Comparison of ENCODE assay signal across 26 cellular contexts in the genomic region with DNA sequence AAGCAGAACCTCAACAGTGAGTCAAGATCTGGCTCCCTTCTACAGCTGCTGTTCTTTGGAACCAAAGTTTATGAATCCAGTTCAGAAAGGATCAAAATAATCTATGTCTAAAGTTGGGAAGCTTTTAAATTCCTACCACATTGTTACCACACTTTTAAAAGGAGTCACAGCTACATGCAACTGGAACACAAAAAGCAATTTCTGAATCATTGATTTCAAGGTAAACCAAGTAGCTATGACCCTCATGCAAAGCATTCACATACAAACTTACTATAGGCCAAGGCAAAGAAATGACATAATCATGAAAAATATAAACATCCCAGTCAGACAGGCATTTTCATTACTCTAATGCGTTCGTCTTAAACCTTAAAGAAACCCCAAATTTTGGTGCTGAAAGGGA. TPM values are rescaled to one million over a fixed set of nuclear protein-coding genes. Genes with fewer than 3 reads are reported as not detected.
DNase-seq lines count a peak whose midpoint lies in the region; TF ChIP-seq lines count a peak whose summit lies in the region.
"Had no signal": no experiment of that assay in that cellular context is flagged by ENCODE, and none has a peak within 500 bp of the region (broad histone marks: within the 10 kb centered on the region; RNA-seq: fewer than 3 reads in every experiment).

No MANE protein-coding gene starts in this region.

- peaks cover 33% of the 10 kb centered on the region for H3F3A ChIP-seq in MM.1S (ENCODE audit: insufficient read depth, low read length)

- no peaks in the 10 kb centered on the region for H3K36me3 Mint-ChIP-seq in activated naive CD4-positive, alpha-beta T cell treated with anti-CD3 and anti-CD28 coated beads, Interleukin-2, amount 10 ng/mL, durations not matched to agents 7 days and 5 days
- H3K36me3 Mint-ChIP-seq: memory B cell had no signal

- TF ChIP-seq CTCF in MM.1S (IDR thresholded peaks at IDR 0.05; ENCODE audit: low read length) (no peak), esophagus squamous epithelium (IDR thresholded peaks at IDR 0.05) (no peak), breast epithelium (IDR thresholded peaks at IDR 0.05) (no peak)

- peak; percentile 22 for DNase-seq in Caki2 (ENCODE audit: low read depth)
- no peak for DNase-seq in MM.1S
- no peak for DNase-seq in esophagus squamous epithelium (lab: John Stamatoyannopoulos, UW)
- no peak for DNase-seq in NK-92 treated with Interleukin-12 subunit alpha and Interleukin-12 subunit beta, amount 100 ng/mL, for 24 hours (lab: John Stamatoyannopoulos, UW)
- no peak for DNase-seq in activated naive CD4-positive, alpha-beta T cell treated with anti-CD3 and anti-CD28 coated beads, Interleukin-2, amount 10 ng/mL, durations not matched to agents 7 days and 5 days
- no peak for DNase-seq in effector CD4-positive, alpha-beta T cell
- no peak for DNase-seq in breast epithelium (ENCODE audit: low spot score in 2 of 2)
- DNase-seq: activated CD4-positive, alpha-beta T cell treated with anti-CD3 and anti-CD28 coated beads for 1 hour; activated gamma-delta T cell; activated naive CD8-positive, alpha-beta T cell treated with anti-CD3 and anti-CD28 coated beads, Interleukin-2, amount 50 U/mL, for 24 hours; activated T-cell treated with anti-CD3 and anti-CD28 coated beads for 4 hours; erythroblast; foreskin melanocyte; GM23248; left colon; NCI-H1092; NCI-H2081; NCI-H226; nucleus accumbens; stimulated activated naive CD8-positive, alpha-beta T cell treated with anti-CD3 and anti-CD28 coated beads, Interleukin-15, Interleukin-2, amounts not matched to agents 100 U/mL and 50 U/mL, for 24 hours had no signal

- H3K4me3 Mint-ChIP-seq in activated naive CD4-positive, alpha-beta T cell treated with anti-CD3 and anti-CD28 coated beads, Interleukin-2, amount 10 ng/mL, durations not matched to agents 7 days and 5 days = no peak overlapping the region
- H3K4me3 Mint-ChIP-seq: activated naive CD8-positive, alpha-beta T cell treated with anti-CD3 and anti-CD28 coated beads, Interleukin-2, amount 50 U/mL, for 24 hours; B cell; memory B cell had no signal

- H3K9me2 ChIP-seq in MM.1S (replicated peaks; ENCODE audit: insufficient read depth, low read length) = no peaks in the 10 kb centered on the region

- H3K9me3 Mint-ChIP-seq in activated naive CD4-positive, alpha-beta T cell treated with anti-CD3 and anti-CD28 coated beads, Interleukin-2, amount 10 ng/mL, durations not matched to agents 7 days and 5 days = no peaks in the 10 kb centered on the region
- H3K9me3 Mint-ChIP-seq: activated naive CD8-positive, alpha-beta T cell treated with anti-CD3 and anti-CD28 coated beads, Interleukin-2, amount 50 U/mL, for 24 hours; memory B cell had no signal

- peak overlapping the region; percentile 61 for H3K4me2 ChIP-seq in MM.1S (ENCODE audit: low read depth, low read length)

- no peak overlapping the region for H3K9ac ChIP-seq in MM.1S (ENCODE audit: low read length)
- H3K9ac ChIP-seq: GM23248 had no signal

- H3K4me1 Mint-ChIP-seq in activated naive CD4-positive, alpha-beta T cell treated with anti-CD3 and anti-CD28 coated beads, Interleukin-2, amount 10 ng/mL, durations not matched to agents 7 days and 5 days = peaks cover 29% of the 10 kb centered on the region

- peaks cover 34% of the 10 kb centered on the region for H3K4me1 ChIP-seq in MM.1S (ENCODE audit: low read length)
- H3K4me1 ChIP-seq in esophagus squamous epithelium = peaks cover 17 to 82% (median 29%) of the 10 kb centered on the region in 3 donors
- peaks cover 40% of the 10 kb centered on the region for H3K4me1 ChIP-seq in neuron (ENCODE audit: insufficient read depth, low read length)
- H3K4me1 ChIP-seq in breast epithelium = peaks cover 3 to 7% of the 10 kb centered on the region in 2 donors

- H3K27me3 ChIP-seq in MM.1S (replicated peaks; ENCODE audit: insufficient read depth, low read length) = peaks cover 19% of the 10 kb centered on the region
- peaks cover 0 to 2% (median 0%) of the 10 kb centered on the region in 4 donors for H3K27me3 ChIP-seq in esophagus squamous epithelium
- H3K27me3 ChIP-seq in neuron (ENCODE audit: insufficient read depth, low read length) = no peaks in the 10 kb centered on the region
- no peaks in the 10 kb centered on the region for H3K27me3 ChIP-seq in breast epithelium

- CTCF ChIA-PET in activated naive CD4-positive, alpha-beta T cell treated with anti-CD3 and anti-CD28 coated beads, Interleukin-2, amount 10 ng/mL, durations not matched to agents 7 days and 5 days (lab: Charles Lee) = interaction anchor here (0.9 to 2.7 kb wide), 5 partner anchors 24 to 759 kb away, joined by 3 to 36 read pairs (median 4); no protein-coding TSS in a partner anchor

- H3K9me3 ChIP-seq in MM.1S (replicated peaks; ENCODE audit: insufficient read depth, low read length) (no peaks in the 10 kb centered on the region), esophagus squamous epithelium (no peaks in the 10 kb centered on the region), neuron (ENCODE audit: low read length) (no peaks in the 10 kb centered on the region), breast epithelium (no peaks in the 10 kb centered on the region)
- H3K9me3 ChIP-seq: thoracic aorta had no signal

- TF ChIP-seq POLR2A in esophagus squamous epithelium (IDR thresholded peaks at IDR 0.05) = no peak
- no peak for TF ChIP-seq POLR2A in breast epithelium (IDR thresholded peaks at IDR 0.05)

- H3K4me3 ChIP-seq in MM.1S (ENCODE audit: low read length) (no peak overlapping the region), esophagus squamous epithelium (peak overlapping the region in 2 of 4 donors; percentile 90 to 94), neuron (ENCODE audit: low read length) (peak overlapping the region; percentile 99), breast epithelium (no peak overlapping the region)
- H3K4me3 ChIP-seq: GM23248, thoracic aorta had no signal

- H3K27me3 Mint-ChIP-seq in activated naive CD4-positive, alpha-beta T cell treated with anti-CD3 and anti-CD28 coated beads, Interleukin-2, amount 10 ng/mL, durations not matched to agents 7 days and 5 days = peaks cover 29% of the 10 kb centered on the region

- in situ Hi-C loops in Caki2 (cut with HindIII; ENCODE audit: low pct_unique_long_range_greater_than_20kb, low sequenced_read_pairs) = loop anchor here (10.0 kb wide), 1 partner anchor 762 kb away; no protein-coding TSS in a partner anchor

- H3K79me2 ChIP-seq in MM.1S (ENCODE audit: low read length) = no peaks in the 10 kb centered on the region

- H3K36me3 ChIP-seq in MM.1S (replicated peaks; ENCODE audit: insufficient read depth, low read length) = no peaks in the 10 kb centered on the region
- no peaks in the 10 kb centered on the region for H3K36me3 ChIP-seq in esophagus squamous epithelium
- H3K36me3 ChIP-seq in neuron (ENCODE audit: insufficient read depth, low read length) = peaks cover 8% of the 10 kb centered on the region
- no peaks in the 10 kb centered on the region for H3K36me3 ChIP-seq in breast epithelium
- H3K36me3 ChIP-seq: thoracic aorta had no signal

- H2AFZ ChIP-seq in MM.1S (ENCODE audit: low read length) = no peak overlapping the region
- no peak overlapping the region for H2AFZ ChIP-seq in neuron (ENCODE audit: low read depth, low read length)
- H2AFZ ChIP-seq: GM23248 had no signal

- WGBS in esophagus squamous epithelium, 2 donors = 46 to 52% methylated on average over 2 of the region's 2 CpGs

- peak overlapping the region; percentile 23; the same call in 1 of the 2 replicates for H3K27ac ChIP-seq in MM.1S (ENCODE audit: low read length)
- peak overlapping the region in 3 of 4 donors; percentile 49 to 91 (median 91) for H3K27ac ChIP-seq in esophagus squamous epithelium
- H3K27ac ChIP-seq in breast epithelium = no peak overlapping the region
- H3K27ac ChIP-seq: GM23248, HL-60, thoracic aorta had no signal

- intact Hi-C loops in esophagus squamous epithelium (cut with DNase I) (no loop called here), breast epithelium (cut with DNase I; ENCODE audit: low total_unique reads) (no loop called here)

- no peak overlapping the region for H3K27ac Mint-ChIP-seq in activated naive CD4-positive, alpha-beta T cell treated with anti-CD3 and anti-CD28 coated beads, Interleukin-2, amount 10 ng/mL, durations not matched to agents 7 days and 5 days
- H3K27ac Mint-ChIP-seq: activated naive CD8-positive, alpha-beta T cell treated with anti-CD3 and anti-CD28 coated beads, Interleukin-2, amount 50 U/mL, for 24 hours; B cell; memory B cell had no signal

- no peaks in the 10 kb centered on the region for H4K20me1 ChIP-seq in MM.1S (ENCODE audit: insufficient read depth, low read length)

RNA-seq across cellular contexts. Expression of gene SIPA1L2, which starts 3.5 kb away (rescaled TPM):
- 10.7 and 12.8 TPM in 2 replicates for total RNA-seq in Caki2 (2014; rRNA removed; shearing (Covaris generic); ENCODE audit: low replicate concordance)
- total RNA-seq in esophagus squamous epithelium (10 to 100 TPM; 29.5 to 51.3 (median 46.0) TPM), breast epithelium (10 to 100 TPM; 16.3 to 46.9 (median 35.9) TPM)
- total RNA-seq: G401 had no signal

Comparison
In these comparisons a context has a peak if more than half of its experiments do, and no peak if none do; other contexts are left out.
1. H3K27ac ChIP-seq: peak in MM.1S (single experiment) and esophagus squamous epithelium (3 of 4); none in breast epithelium (0 of 2).